15 cellular contexts compared by ENCODE assay signal in the genomic region with DNA sequence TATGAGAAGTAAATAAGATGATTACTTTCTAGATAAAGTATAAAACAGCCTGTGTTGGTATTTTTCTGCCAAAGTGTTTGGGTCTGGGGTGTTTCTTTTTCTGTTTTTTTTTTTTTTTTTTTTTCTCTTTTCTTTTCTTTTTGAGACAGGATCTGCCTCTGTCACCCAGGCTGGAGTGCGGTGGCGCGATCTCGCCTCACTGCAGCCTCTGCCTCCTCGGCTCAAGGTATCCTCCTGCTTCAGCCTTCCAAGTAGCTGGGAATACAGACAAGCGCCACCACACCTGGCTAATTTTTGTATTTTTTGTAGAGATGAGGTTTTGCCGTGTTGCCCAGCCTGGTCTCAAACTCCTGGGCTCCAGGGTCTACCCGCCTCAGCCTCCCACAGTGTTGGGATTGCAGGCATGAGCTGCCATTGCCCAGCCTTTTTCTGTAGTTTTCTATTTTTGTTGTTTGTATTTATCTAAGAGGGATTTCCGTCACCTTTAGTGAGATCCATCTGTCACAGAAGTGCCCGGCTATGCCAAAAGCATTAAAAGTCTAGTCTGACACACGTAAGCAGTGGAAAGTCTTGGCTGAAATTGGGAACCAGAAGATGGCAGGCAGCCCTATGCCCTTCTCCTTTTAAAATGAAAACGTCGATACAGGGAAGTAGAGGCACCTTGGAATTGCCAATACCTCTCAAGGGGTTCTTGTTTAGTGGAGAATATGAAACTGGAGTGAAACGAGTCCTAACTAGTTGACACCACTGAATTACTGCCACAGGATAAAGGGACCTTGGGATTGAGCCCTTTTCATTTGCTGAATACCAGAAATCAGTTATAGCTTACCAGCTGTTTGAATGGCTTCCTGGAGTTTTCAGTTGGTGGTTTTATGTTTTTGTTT. TPM values are rescaled to one million over a fixed set of nuclear protein-coding genes. Genes with fewer than 3 reads are reported as not detected.
DNase-seq lines count a peak whose midpoint lies in the region; ATAC-seq, FAIRE-seq and TF ChIP-seq lines count a peak whose summit lies in the region.
"Had no signal": no experiment of that assay in that cellular context is flagged by ENCODE, and none has a peak within 500 bp of the region (broad histone marks: within the 10 kb centered on the region; RNA-seq: fewer than 3 reads in every experiment).

No MANE protein-coding gene starts in this region.

- H3K9me3 ChIP-seq in heart right ventricle (no peaks in the 10 kb centered on the region), right cardiac atrium (ENCODE audit: control insufficient read depth, low read length) (no peaks in the 10 kb centered on the region), thymus (ENCODE audit: control insufficient read depth) (no peaks in the 10 kb centered on the region), GM23248 (ENCODE audit: low read depth) (no peaks in the 10 kb centered on the region)
- H3K9me3 ChIP-seq: prostate gland had no signal

- H3K9me2 ChIP-seq in GM23248 (ENCODE audit: insufficient read depth) = no peaks in the 10 kb centered on the region

- H3K27ac ChIP-seq in heart right ventricle = peak overlapping the region in 7 of 10 donors; percentile 7 to 71 (median 51)
- H3K27ac ChIP-seq in right cardiac atrium (ENCODE audit: low read length) = peak overlapping the region; percentile 43
- peak overlapping the region; percentile 88 for H3K27ac ChIP-seq in thymus (ENCODE audit: low read depth)
- no peak overlapping the region for H3K27ac ChIP-seq in GM23248

- DNase-seq in heart right ventricle (no peak), Right ventricle myocardium inferior (ENCODE audit: missing footprints) (no peak), right cardiac atrium (no peak), GM23248 (no peak), GM12892 (ENCODE audit: insufficient read length) (no peak)
- DNase-seq in activated CD4-positive, alpha-beta memory T cell treated with anti-CD3 and anti-CD28 coated beads, Interleukin-2, amount 10 ng/mL, durations not matched to agents 7 days and 5 days = peak; percentile 21
- DNase-seq: HFFc6, NCI-H1092 treated with DMSO at 0.1 percent for 48 hours, NCI-H510A treated with DMSO at 0.1 percent for 48 hours, SIG-M5, WERI-Rb-1 had no signal

- H3K4me2 ChIP-seq in GM23248 (ENCODE audit: unreplicated experiment) = no peak overlapping the region

- 0 out of 2 replicates have a peak, but pooled peaks cover 3% of the 10 kb centered on the region for H3F3A ChIP-seq in GM23248 (ENCODE audit: insufficient read depth)

- no peak overlapping the region for H2AFZ ChIP-seq in GM23248

- no peak for TF ChIP-seq CTCF in heart right ventricle (IDR thresholded peaks at IDR 0.05)

- peaks cover 9% of the 10 kb centered on the region; the same call in 1 of the 2 replicates for H4K20me1 ChIP-seq in GM23248 (ENCODE audit: insufficient read depth)

- peak in 4 of 8 donors; percentile 20 to 70 (median 61) for ATAC-seq in heart right ventricle
- ATAC-seq in Right ventricle myocardium inferior = no peak
- ATAC-seq in right cardiac atrium = peak in 1 of 2 donors; percentile 28
- ATAC-seq in GM19452 (IDR thresholded peaks at IDR 0.05; ENCODE audit: unreplicated experiment) = no peak
- ATAC-seq: stimulated activated memory B cell treated with anti-CD40 and anti-IgM and Interleukin-4, amounts not matched to agents 10 μg/mL and 1 μg/mL and 100 μg/mL, for 72 hours had no signal

- POLR2A ChIA-PET in activated CD4-positive, alpha-beta memory T cell treated with anti-CD3 and anti-CD28 coated beads, Interleukin-2, amount 10 ng/mL, durations not matched to agents 7 days and 5 days (lab: Charles Lee) = interaction anchor here (0.7 to 18.3 kb wide), 13 partner anchors 11 to 1274 kb away, joined by 3 to 738 read pairs (median 6); partner anchors contain the start of genes MDH1, RAB1A, UGP2 and WDPCP

- peaks cover 80% of the 10 kb centered on the region for H3K4me1 Mint-ChIP-seq in activated CD4-positive, alpha-beta memory T cell treated with anti-CD3 and anti-CD28 coated beads, Interleukin-2, amount 10 ng/mL, durations not matched to agents 7 days and 5 days

- in situ Hi-C loops in GM23248 (cut with MboI) = loop anchor here (10.0 kb wide), 1 partner anchor 171 kb away; no protein-coding TSS in a partner anchor

- peak overlapping the region; percentile 51 for H3K4me3 Mint-ChIP-seq in activated CD4-positive, alpha-beta memory T cell treated with anti-CD3 and anti-CD28 coated beads, Interleukin-2, amount 10 ng/mL, durations not matched to agents 7 days and 5 days
- H3K4me3 Mint-ChIP-seq: HFFc6; stimulated activated memory B cell treated with anti-CD40 and anti-IgM and Interleukin-4, amounts not matched to agents 10 μg/mL and 1 μg/mL and 100 μg/mL, for 72 hours had no signal

- peaks cover 2% of the 10 kb centered on the region for H3K9me3 Mint-ChIP-seq in activated CD4-positive, alpha-beta memory T cell treated with anti-CD3 and anti-CD28 coated beads, Interleukin-2, amount 10 ng/mL, durations not matched to agents 7 days and 5 days
- H3K9me3 Mint-ChIP-seq: HFFc6; stimulated activated memory B cell treated with anti-CD40 and anti-IgM and Interleukin-4, amounts not matched to agents 10 μg/mL and 1 μg/mL and 100 μg/mL, for 72 hours had no signal

- no peak for FAIRE-seq in GM12892 (lab: Jason Lieb, UNC)

- 80 to 84% methylated on average over 14 of the region's 14 CpGs for WGBS in heart right ventricle, 2 donors
- 83% methylated on average over 14 of the region's 14 CpGs for WGBS in right cardiac atrium
- 75% methylated on average over 14 of the region's 14 CpGs for WGBS in thymus
- 80 to 82% methylated on average over 14 of the region's 14 CpGs for WGBS in GM23248 (ENCODE audit: low coverage in 1 of 2, low lambda C conversion rate in 2 of 2, missing lambda C conversion rate in 2 of 2), 2 experiments

- intact Hi-C loops in heart right ventricle (cut with DNase I) (loop anchor here in 1 of 10 donors (10.0 kb wide), 1 partner anchor 261 kb away; no protein-coding TSS in a partner anchor), Right ventricle myocardium inferior (cut with DNase I) (no loop called here), right cardiac atrium (cut with DNase I) (no loop called here)

- H3K36me3 ChIP-seq in heart right ventricle (peaks cover 0 to 52% (median 18%) of the 10 kb centered on the region in 9 donors), thymus (ENCODE audit: control insufficient read depth, insufficient read depth) (peaks cover 14% of the 10 kb centered on the region), GM23248 (ENCODE audit: low read depth) (peaks cover 27% of the 10 kb centered on the region)
- H3K36me3 ChIP-seq: prostate gland had no signal

- H3K27me3 ChIP-seq in heart right ventricle (no peaks in the 10 kb centered on the region), right cardiac atrium (ENCODE audit: control insufficient read depth, insufficient read depth) (no peaks in the 10 kb centered on the region), thymus (ENCODE audit: control insufficient read depth, insufficient read depth) (no peaks in the 10 kb centered on the region), GM23248 (replicated peaks; ENCODE audit: insufficient read depth) (no peaks in the 10 kb centered on the region)

- CTCF ChIA-PET in activated CD4-positive, alpha-beta memory T cell treated with anti-CD3 and anti-CD28 coated beads, Interleukin-2, amount 10 ng/mL, durations not matched to agents 7 days and 5 days (lab: Charles Lee) = interaction anchor here (0.7 to 13.2 kb wide), 8 partner anchors 10 to 473 kb away, joined by 3 to 167 read pairs (median 4); partner anchors contain the start of genes MDH1 and UGP2

- H3K27ac Mint-ChIP-seq in activated CD4-positive, alpha-beta memory T cell treated with anti-CD3 and anti-CD28 coated beads, Interleukin-2, amount 10 ng/mL, durations not matched to agents 7 days and 5 days = peak overlapping the region; percentile 99
- H3K27ac Mint-ChIP-seq: stimulated activated memory B cell treated with anti-CD40 and anti-IgM and Interleukin-4, amounts not matched to agents 10 μg/mL and 1 μg/mL and 100 μg/mL, for 72 hours had no signal

- no peak for TF ChIP-seq POLR2A in GM12892 (IDR thresholded peaks at IDR 0.05; ENCODE audit: low read depth, low read length)

- peaks cover 0 to 64% (median 58%) of the 10 kb centered on the region in 9 donors for H3K4me1 ChIP-seq in heart right ventricle
- peaks cover 8% of the 10 kb centered on the region for H3K4me1 ChIP-seq in right cardiac atrium (ENCODE audit: control insufficient read depth, insufficient read depth, low read length)
- peaks cover 25% of the 10 kb centered on the region for H3K4me1 ChIP-seq in thymus (ENCODE audit: control insufficient read depth, insufficient read depth, low read length)
- H3K4me1 ChIP-seq in GM23248 (ENCODE audit: insufficient read depth) = peaks cover 25% of the 10 kb centered on the region
- H3K4me1 ChIP-seq: prostate gland had no signal

- H3K36me3 Mint-ChIP-seq in activated CD4-positive, alpha-beta memory T cell treated with anti-CD3 and anti-CD28 coated beads, Interleukin-2, amount 10 ng/mL, durations not matched to agents 7 days and 5 days (ENCODE audit: low read depth) = peaks cover 84% of the 10 kb centered on the region

- H3K4me3 ChIP-seq in heart right ventricle (no peak overlapping the region), right cardiac atrium (ENCODE audit: low read length) (no peak overlapping the region), thymus (ENCODE audit: low read length) (peak overlapping the region; percentile 18), GM23248 (no peak overlapping the region)
- H3K4me3 ChIP-seq: prostate gland had no signal

- H3K27me3 Mint-ChIP-seq in activated CD4-positive, alpha-beta memory T cell treated with anti-CD3 and anti-CD28 coated beads, Interleukin-2, amount 10 ng/mL, durations not matched to agents 7 days and 5 days = no peaks in the 10 kb centered on the region
- H3K27me3 Mint-ChIP-seq: stimulated activated memory B cell treated with anti-CD40 and anti-IgM and Interleukin-4, amounts not matched to agents 10 μg/mL and 1 μg/mL and 100 μg/mL, for 72 hours had no signal

- no peak overlapping the region for H3K9ac ChIP-seq in GM23248

- H3K79me2 ChIP-seq in GM23248 (ENCODE audit: insufficient read depth) = peaks cover 98% of the 10 kb centered on the region

RNA-seq across cellular contexts. Expression of gene UGP2, which starts 14.0 kb away (rescaled TPM):
- total RNA-seq in heart right ventricle (100 to 1,000 TPM; 250 to 457 (median 371) TPM), Right ventricle myocardium inferior (363 TPM), right cardiac atrium (100 to 1,000 TPM; 225 to 276 (median 273) TPM)
- polyA plus RNA-seq in heart right ventricle (100 to 1,000 TPM; 139 to 632 TPM), right cardiac atrium (210 TPM), thymus (199 TPM), GM23248 (2016; fragmentation: Nextera tagmentation; extraction: Ambion mirVana) (180 TPM in 2 replicates)
- total RNA-seq in activated CD4-positive, alpha-beta memory T cell treated with anti-CD3 and anti-CD28 coated beads, Interleukin-2, amount 10 ng/mL, durations not matched to agents 7 days and 5 days = 100 to 1,000 TPM; 180 TPM
- total RNA-seq in GM23248 (2014; rRNA removed; shearing (Covaris generic)) = 151 and 168 TPM in 2 replicates
- 77.5 TPM for polyA plus RNA-seq in GM12892 (2012; ENCODE audit: missing spikeins)
